8 cellular contexts compared by ENCODE assay signal in genomic region chrX:65668362-65669310, GRCh38. TPM values are rescaled to one million over a fixed set of nuclear protein-coding genes. Genes with fewer than 3 reads are reported as not detected.
DNase-seq lines count a peak whose midpoint lies in the region; ATAC-seq, FAIRE-seq and TF ChIP-seq lines count a peak whose summit lies in the region.

No MANE protein-coding gene starts in this region.

- H3K27ac Mint-ChIP-seq in Calu3 (ENCODE audit: unreplicated experiment) = peak overlapping the region; percentile 91

- H3K36me3 Mint-ChIP-seq in Calu3 (ENCODE audit: insufficient read depth, unreplicated experiment) = peaks cover 25% of the 10 kb centered on the region

- H3K4me3 Mint-ChIP-seq in Calu3 (ENCODE audit: low read depth, unreplicated experiment) = peak overlapping the region; percentile 81

- intact Hi-C loops in Calu3 (cut with micrococcal nuclease; ENCODE audit: unreplicated experiment) = loop anchor here (5.0 kb wide), 2 partner anchors 39 to 71 kb away; no protein-coding TSS in a partner anchor

- 0 out of 2 replicates have a peak, but pooled peaks have one; percentile 18 for TF ChIP-seq POLR2A in H54 (IDR thresholded peaks at IDR 0.05; ENCODE audit: low read depth, low read length)

- no peaks in the 10 kb centered on the region for H3K27me3 Mint-ChIP-seq in Calu3 (ENCODE audit: unreplicated experiment)

- no peaks in the 10 kb centered on the region for H3K9me3 Mint-ChIP-seq in Calu3 (ENCODE audit: low read depth, unreplicated experiment)

- no peak for TF ChIP-seq CTCF in Calu3 (IDR thresholded peaks at IDR 0.05; ENCODE audit: unreplicated experiment)
- TF ChIP-seq CTCF in epithelial cell of proximal tubule (conservative IDR thresholded peaks at IDR 0.05; ENCODE audit: low read depth, low read length) = no peak

- peak overlapping the region; percentile 76 for H3K9ac ChIP-seq in mucosa of stomach (ENCODE audit: low read length)
- H3K9ac ChIP-seq in subcutaneous abdominal adipose tissue (ENCODE audit: low read length in 5 of 5) = peak overlapping the region; percentile 86 to 96 (median 94)

- H3K9me3 ChIP-seq in mucosa of stomach (ENCODE audit: control insufficient read depth, low read length) (no peaks in the 10 kb centered on the region), subcutaneous abdominal adipose tissue (ENCODE audit: control insufficient read depth in 5 of 5, low read length in 5 of 5) (no peaks in the 10 kb centered on the region)

- H3K4me3 ChIP-seq in epithelial cell of proximal tubule (ENCODE audit: low read depth, low read length) (peak overlapping the region; percentile 81), mucosa of stomach (ENCODE audit: low read length) (peak overlapping the region; percentile 14), subcutaneous abdominal adipose tissue (ENCODE audit: low read depth in 1 of 5, low read length in 5 of 5) (peak overlapping the region; percentile 79 to 92 (median 88))

- no TSS peak for BruUV-seq in Calu3 (replicated peaks; lab: Mats Ljungman, UMichigan)

- ATAC-seq in GM18861 (IDR thresholded peaks at IDR 0.05; ENCODE audit: unreplicated experiment) = no peak

- CTCF ChIA-PET in Calu3 (lab: Charles Lee) = interaction anchor here (0.6 to 1.0 kb wide), 3 partner anchors 10 to 36 kb away, joined by 3 to 4 read pairs (median 3); no protein-coding TSS in a partner anchor

- H3K27ac ChIP-seq in subcutaneous abdominal adipose tissue (ENCODE audit: low read depth, low read length) = peak overlapping the region; percentile 98

- H3K36me3 ChIP-seq in mucosa of stomach (ENCODE audit: control insufficient read depth, insufficient read depth, low read length) (no peaks in the 10 kb centered on the region), subcutaneous abdominal adipose tissue (ENCODE audit: control insufficient read depth in 5 of 5, insufficient read depth in 5 of 5, low read length in 5 of 5) (peaks cover 0 to 3% (median 0%) of the 10 kb centered on the region in 5 donors)

- H3K27me3 ChIP-seq in mucosa of stomach (ENCODE audit: control insufficient read depth, insufficient read depth, low read length) (no peaks in the 10 kb centered on the region), subcutaneous abdominal adipose tissue (ENCODE audit: control insufficient read depth in 5 of 5, insufficient read depth in 4 of 5, low read length in 5 of 5) (peaks cover 0 to 6% (median 0%) of the 10 kb centered on the region in 5 donors)

- H3K4me1 ChIP-seq in mucosa of stomach (ENCODE audit: control insufficient read depth, insufficient read depth, low read length) = no peaks in the 10 kb centered on the region
- peaks cover 0 to 46% (median 29%) of the 10 kb centered on the region in 5 donors for H3K4me1 ChIP-seq in subcutaneous abdominal adipose tissue (ENCODE audit: control insufficient read depth in 5 of 5, insufficient read depth in 5 of 5, low read length in 5 of 5)

- peak; percentile 6 for FAIRE-seq in H54 (lab: Jason Lieb, UNC)

- peaks cover 23% of the 10 kb centered on the region for H3K4me1 Mint-ChIP-seq in Calu3 (ENCODE audit: low read depth, unreplicated experiment)

- DNase-seq in Calu3 = peak; percentile 47
- peak; percentile 26 for DNase-seq in H54 (ENCODE audit: insufficient read length, low spot score)
- DNase-seq in NOMO-1 (lab: John Stamatoyannopoulos, UW; ENCODE audit: unreplicated experiment in 2 of 2) = peak; percentile 71 to 85
- peak; percentile 61 for DNase-seq in activated CD8-positive, alpha-beta memory T cell treated with anti-CD3 and anti-CD28 coated beads, Interleukin-2, amount 50 U/mL, for 48 hours
- no peak for DNase-seq in epithelial cell of proximal tubule (ENCODE audit: low read depth)

RNA-seq across cellular contexts. Expression of gene MSN, which starts 1.2 kb away (rescaled TPM):
- 101 and 129 TPM in 2 replicates for total RNA-seq in Calu3 (2022)
- total RNA-seq in epithelial cell of proximal tubule = 299 and 385 TPM in 2 replicates

Comparison
In these comparisons a context has a peak if more than half of its experiments do, and no peak if none do; other contexts are left out.
1. H3K4me3 ChIP-seq: peak in every context shown above with its lines; median percentile 88 in subcutaneous abdominal adipose tissue; 81 in epithelial cell of proximal tubule; 14 in mucosa of stomach.